Comparison of ENCODE assay signal across 9 cellular contexts in the genomic region with DNA sequence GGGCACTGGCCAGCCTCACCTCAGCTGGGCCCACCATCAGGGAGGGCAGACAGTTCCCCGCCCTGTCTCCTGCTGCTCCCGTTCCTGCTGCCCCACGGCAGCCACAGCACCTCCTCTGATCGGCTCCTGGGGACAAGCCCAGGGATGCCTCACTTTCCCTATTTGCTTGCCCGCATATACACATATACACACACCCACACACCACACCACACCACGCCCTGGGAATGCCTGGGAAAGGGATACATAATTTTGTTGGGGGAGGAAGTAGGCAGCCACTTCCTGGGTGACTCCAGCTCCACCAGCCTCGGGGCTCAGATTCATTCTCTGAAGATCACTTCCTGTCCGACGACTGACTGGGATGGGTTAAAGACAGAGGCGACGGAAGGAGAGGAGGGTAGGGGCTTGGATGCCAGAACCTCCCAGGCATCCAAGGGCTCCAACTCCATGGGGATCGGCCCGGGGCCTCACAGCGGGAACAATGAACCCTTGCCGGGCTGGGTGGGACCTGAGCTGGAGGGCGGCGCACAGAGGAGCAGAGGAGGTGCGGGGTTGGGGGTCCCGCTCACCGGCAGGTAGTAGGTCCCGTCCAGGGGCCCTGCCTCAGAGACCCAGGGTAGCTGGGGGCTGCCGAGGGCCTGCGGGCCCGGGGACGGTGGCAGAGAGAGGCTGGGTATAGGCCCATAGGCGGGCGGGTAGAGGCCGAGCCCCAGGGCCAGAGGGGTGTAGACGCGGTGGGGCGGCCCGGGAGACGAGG. TPM values are rescaled to one million over a fixed set of nuclear protein-coding genes. Genes with fewer than 3 reads are reported as not detected.
DNase-seq lines count a peak whose midpoint lies in the region; ATAC-seq, FAIRE-seq and TF ChIP-seq lines count a peak whose summit lies in the region.
"Had no signal": no experiment of that assay in that cellular context is flagged by ENCODE, and none has a peak within 500 bp of the region (broad histone marks: within the 10 kb centered on the region; RNA-seq: fewer than 3 reads in every experiment).

No MANE protein-coding gene starts in this region.

- no peak for TF ChIP-seq EP300 in HepG2 (IDR thresholded peaks at IDR 0.05; ENCODE audit: low read depth in 2 of 2, low read length in 2 of 2)
- TF ChIP-seq EP300 in HepG2 (CRISPR knock-in tag; IDR thresholded peaks at IDR 0.05; ENCODE audit: borderline replicate concordance) = no peak

- H2BK20ac ChIP-seq in H9 (ENCODE audit: low read depth, low read length, poor library complexity, severe bottlenecking) = no peak overlapping the region

- no peak overlapping the region for H2BK12ac ChIP-seq in H9 (ENCODE audit: insufficient read length, low read depth, low read length)

- H3K27ac Mint-ChIP-seq in H9 (peak overlapping the region in 2 of 3 experiments; percentile 37 to 64; a peak in 4 of 7 replicates), mesothelial cell of epicardium (no peak overlapping the region)
- H3K27ac Mint-ChIP-seq in activated CD4-positive, alpha-beta memory T cell treated with anti-CD3 and anti-CD28 coated beads for 36 hours = peak overlapping the region; percentile 95

- H3K4me3 ChIP-seq in BLaER1 (peak overlapping the region; percentile 78), HepG2 (replicated peaks in 1 of 3; ENCODE audit: insufficient read depth in 1 of 3, low read depth in 2 of 3, low read length in 3 of 3) (no peak overlapping the region)

- BruUV-seq in HepG2 (replicated peaks; lab: Mats Ljungman, UMichigan) = no TSS peak

- no peak for FAIRE-seq in HepG2 (lab: Jason Lieb, UNC)
- FAIRE-seq: endometrium had no signal

- H3K14ac ChIP-seq in H9 (ENCODE audit: insufficient read depth, low read length) = no peak overlapping the region; the same call in 1 of the 2 replicates

- no peak overlapping the region for H3T11ph ChIP-seq in H9 (ENCODE audit: low read length)

- H2AK5ac ChIP-seq in H9 (ENCODE audit: insufficient read length, low read length) = no peak overlapping the region

- no peaks in the 10 kb centered on the region for H3K9me3 Mint-ChIP-seq in H9
- no peaks in the 10 kb centered on the region for H3K9me3 Mint-ChIP-seq in activated CD4-positive, alpha-beta memory T cell treated with anti-CD3 and anti-CD28 coated beads for 36 hours
- H3K9me3 Mint-ChIP-seq in mesothelial cell of epicardium = no peaks in the 10 kb centered on the region

- no peak overlapping the region for H3K23ac ChIP-seq in H9 (ENCODE audit: insufficient read length, low read depth, low read length)

- no peak for TF ChIP-seq POLR2A in HepG2 (IDR thresholded peaks at IDR 0.05; ENCODE audit: insufficient read depth in 1 of 2, low read depth in 2 of 2, low read length in 2 of 2)

- H2AFZ ChIP-seq in H9 (ENCODE audit: low read length) = no peak overlapping the region
- no peak overlapping the region for H2AFZ ChIP-seq in HepG2 (ENCODE audit: low read length)

- no peak overlapping the region for H2BK120ac ChIP-seq in H9 (ENCODE audit: low read depth, low read length, poor library complexity, severe bottlenecking)

- H4K91ac ChIP-seq in H9 (ENCODE audit: insufficient read length, low read depth, low read length) = no peak overlapping the region

- POLR2A ChIA-PET in activated CD4-positive, alpha-beta memory T cell treated with anti-CD3 and anti-CD28 coated beads for 36 hours (lab: Charles Lee) = interaction anchor here (0.9 to 5.5 kb wide), 9 partner anchors 11 to 170 kb away, joined by 3 to 57 read pairs (median 8); a partner anchor contains a TSS
- POLR2A ChIA-PET in HepG2 (lab: Yijun Ruan, JAX) = interaction anchor here (1.4 kb wide), 1 partner anchor 12 kb away, joined by 3 read pairs; a partner anchor contains a TSS

- H3K36me3 ChIP-seq in BLaER1 = peaks cover 31% of the 10 kb centered on the region
- H3K36me3 ChIP-seq in HepG2 (replicated peaks in 1 of 2; ENCODE audit: control insufficient read depth in 1 of 2, insufficient read depth in 2 of 2, low read length in 2 of 2) = no peaks in the 10 kb centered on the region

- TF ChIP-seq RAD21 in HepG2 (CRISPR knock-in tag; IDR thresholded peaks at IDR 0.05) = no peak

- intact Hi-C loops in activated CD4-positive, alpha-beta memory T cell treated with anti-CD3 and anti-CD28 coated beads for 36 hours (cut with micrococcal nuclease) = loop anchor here (1.0 to 5.0 kb wide), 5 partner anchors 13 to 194 kb away; a partner anchor contains a TSS
- intact Hi-C loops in HepG2 (cut with micrococcal nuclease; ENCODE audit: unreplicated experiment) = no loop called here

- H3K27ac ChIP-seq in BLaER1 = peak overlapping the region; percentile 100
- H3K27ac ChIP-seq in H9 (ENCODE audit: insufficient read length, low read depth, low read length) = no peak overlapping the region
- H3K27ac ChIP-seq in HepG2 (ENCODE audit: extremely low read length, insufficient read depth, low read length) = no peak overlapping the region

- TF ChIP-seq CTCF in H9 (conservative IDR thresholded peaks at IDR 0.05) (no peak), mesothelial cell of epicardium (IDR thresholded peaks at IDR 0.05; ENCODE audit: unreplicated experiment) (no peak), HepG2 (CRISPR knock-in tag; IDR thresholded peaks at IDR 0.05) (no peak)

- H3K4me1 ChIP-seq in BLaER1 = peaks cover 56% of the 10 kb centered on the region
- peaks cover 7% of the 10 kb centered on the region; the same call in 1 of the 2 replicates for H3K4me1 ChIP-seq in H9 (ENCODE audit: insufficient read depth, low read length)
- H3K4me1 ChIP-seq in HepG2 (ENCODE audit: insufficient read depth, low read length) = peaks cover 54% of the 10 kb centered on the region

- no peak overlapping the region for H2BK15ac ChIP-seq in H9 (ENCODE audit: low read depth, low read length)

- H4K8ac ChIP-seq in H9 (replicated peaks; ENCODE audit: insufficient read length, low read depth, low read length) = no peak overlapping the region

- no peak for ATAC-seq in HepG2
- ATAC-seq in HG03565 (IDR thresholded peaks at IDR 0.05; ENCODE audit: unreplicated experiment) = no peak

- H3K18ac ChIP-seq in H9 (ENCODE audit: insufficient read length, low read depth, low read length) = no peak overlapping the region

- H3K79me2 ChIP-seq in H9 (ENCODE audit: insufficient read depth, low read length) (no peaks in the 10 kb centered on the region), HepG2 (ENCODE audit: insufficient read depth, low read length) (no peaks in the 10 kb centered on the region)

- H2BK5ac ChIP-seq in H9 (ENCODE audit: insufficient read length, low read length) = no peak overlapping the region

- H3K9ac ChIP-seq in BLaER1 (peak overlapping the region; percentile 98), H9 (ENCODE audit: extremely low read depth, insufficient read length, low read length) (no peak overlapping the region), HepG2 (ENCODE audit: insufficient read depth, low read depth, low read length) (no peak overlapping the region)

- DNase-seq in H9 = no peak
- peak; percentile 63 for DNase-seq in activated CD4-positive, alpha-beta memory T cell treated with anti-CD3 and anti-CD28 coated beads for 36 hours
- DNase-seq in mesothelial cell of epicardium (ENCODE audit: low spot score in 2 of 2, unreplicated experiment in 2 of 2) = no peak
- no peak for DNase-seq in HuH-7.5 (ENCODE audit: low spot score)
- DNase-seq in HepG2 (ENCODE audit: low spot score) = no peak
- no peak for DNase-seq in AG20443 (ENCODE audit: low spot score)

- no peak overlapping the region for H3K56ac ChIP-seq in H9 (ENCODE audit: insufficient read length, low read depth, low read length)

- CTCF ChIA-PET in activated CD4-positive, alpha-beta memory T cell treated with anti-CD3 and anti-CD28 coated beads for 36 hours (lab: Charles Lee) = interaction anchor here (0.9 to 5.8 kb wide), 11 partner anchors 11 to 141 kb away, joined by 3 to 37 read pairs (median 4); a partner anchor contains a TSS
- CTCF ChIA-PET in HepG2 (lab: Yijun Ruan, JAX; ENCODE audit: low intra/inter-chr PET ratio, low total read pairs) = no interaction called here

- in situ Hi-C loops in HepG2 (cut with HindIII; ENCODE audit: extremely low pct_ligation_motif_present, low pct_unique_long_range_greater_than_20kb) = no loop called here

- no peak overlapping the region for H4K5ac ChIP-seq in H9 (ENCODE audit: insufficient read length, low read depth, low read length)

- peaks cover 31% of the 10 kb centered on the region for H3K27me3 Mint-ChIP-seq in H9 (ENCODE audit: low read depth)
- no peaks in the 10 kb centered on the region for H3K27me3 Mint-ChIP-seq in activated CD4-positive, alpha-beta memory T cell treated with anti-CD3 and anti-CD28 coated beads for 36 hours
- peaks cover 58% of the 10 kb centered on the region for H3K27me3 Mint-ChIP-seq in mesothelial cell of epicardium (ENCODE audit: low read depth)

- peaks cover 0 to 1% (median 0%) of the 10 kb centered on the region in 3 experiments; a peak in 3 of 7 replicates for H3K36me3 Mint-ChIP-seq in H9 (ENCODE audit: insufficient read depth in 1 of 3, low read depth in 3 of 3)
- H3K36me3 Mint-ChIP-seq in activated CD4-positive, alpha-beta memory T cell treated with anti-CD3 and anti-CD28 coated beads for 36 hours = peaks cover 15% of the 10 kb centered on the region
- no peaks in the 10 kb centered on the region for H3K36me3 Mint-ChIP-seq in mesothelial cell of epicardium

- H4K20me1 ChIP-seq in BLaER1 (peaks cover 25% of the 10 kb centered on the region), H9 (ENCODE audit: control insufficient read depth, insufficient read depth, insufficient read length) (peaks cover 2% of the 10 kb centered on the region), HepG2 (ENCODE audit: insufficient read depth, low read length) (no peaks in the 10 kb centered on the region)

- no peaks in the 10 kb centered on the region for H3K9me3 ChIP-seq in BLaER1
- no peaks in the 10 kb centered on the region for H3K9me3 ChIP-seq in H9 (ENCODE audit: control insufficient read depth, low read depth, low read length)
- no peaks in the 10 kb centered on the region for H3K9me3 ChIP-seq in HepG2 (ENCODE audit: low read length)

- H3K4me3 Mint-ChIP-seq in H9 (peak overlapping the region; percentile 60 to 71), mesothelial cell of epicardium (peak overlapping the region; percentile 46)
- peak overlapping the region; percentile 98 for H3K4me3 Mint-ChIP-seq in activated CD4-positive, alpha-beta memory T cell treated with anti-CD3 and anti-CD28 coated beads for 36 hours

- H3K4me2 ChIP-seq in BLaER1 (peak overlapping the region; percentile 99), H9 (ENCODE audit: insufficient read depth, insufficient read length, low read length) (peak overlapping the region; percentile 85), HepG2 (ENCODE audit: low read depth, low read length) (no peak overlapping the region)

- peaks cover 22% of the 10 kb centered on the region for H3K23me2 ChIP-seq in H9 (ENCODE audit: insufficient read length, low read depth, low read length, poor library complexity, severe bottlenecking)

- H3K79me1 ChIP-seq in H9 (ENCODE audit: insufficient read depth, low read depth, low read length, poor library complexity, severe bottlenecking) = no peaks in the 10 kb centered on the region

- H3K4me1 Mint-ChIP-seq in H9 (peaks cover 21 to 53% of the 10 kb centered on the region in 2 experiments), mesothelial cell of epicardium (peaks cover 10% of the 10 kb centered on the region)
- H3K4me1 Mint-ChIP-seq in activated CD4-positive, alpha-beta memory T cell treated with anti-CD3 and anti-CD28 coated beads for 36 hours (ENCODE audit: low read depth) = peaks cover 30% of the 10 kb centered on the region

- H3K27me3 ChIP-seq in BLaER1 (no peaks in the 10 kb centered on the region), H9 (ENCODE audit: insufficient read depth, low read length) (peaks cover 8% of the 10 kb centered on the region), HepG2 (ENCODE audit: control insufficient read depth in 1 of 2, insufficient read depth in 2 of 2, low read length in 2 of 2) (no peaks in the 10 kb centered on the region)

- WGBS in H9 (ENCODE audit: extremely low coverage, insufficient read length, low lambda C conversion rate) = no CpG with 5 or more reads among the region's 33 CpGs
- 93% methylated on average over 32 of the region's 33 CpGs for WGBS in HepG2 (ENCODE audit: low lambda C conversion rate)

- H3K4ac ChIP-seq in H9 (ENCODE audit: low read depth, low read length) = no peak overlapping the region

RNA-seq across cellular contexts. Expression of a gene that starts 2.0 kb away (rescaled TPM):
- 0.31 and 0.48 TPM in 2 replicates for total RNA-seq in H9 (2021)
- 10 to 100 TPM; 24.0 to 26.3 TPM for total RNA-seq in activated CD4-positive, alpha-beta memory T cell treated with anti-CD3 and anti-CD28 coated beads for 36 hours
- total RNA-seq in mesothelial cell of epicardium = 0.20 TPM in 1 of 3 replicates, not detected in the others
- total RNA-seq in HepG2 (2016; rRNA removed; fragmentation: Illumina TruSeq; extraction: Trizol) = 0.27 and 0.31 TPM in 2 replicates
- total RNA-seq in HepG2 (2016; cell fraction: cytosol; rRNA removed; fragmentation: Illumina TruSeq; extraction: Trizol; ENCODE audit: low read depth) = 0.44 TPM in 1 of 2 replicates, not detected in the other
- 0.22 TPM in 1 of 2 replicates, not detected in the other for total RNA-seq in HepG2 (2016; cell fraction: insoluble cytoplasmic fraction; rRNA removed; fragmentation: Illumina TruSeq; extraction: Trizol)
- 0.34 TPM in 1 of 2 replicates, not detected in the other for total RNA-seq in HepG2 (2016; cell fraction: membrane; rRNA removed; fragmentation: Illumina TruSeq; extraction: Trizol)
- 0.47 TPM in 1 of 2 replicates, not detected in the other for total RNA-seq in HepG2 (2016; cell fraction: nucleus; rRNA removed; fragmentation: Illumina TruSeq; extraction: Trizol)
- polyA plus RNA-seq in HepG2 (2011; rRNA removed) = 0.35 and 0.40 TPM in 2 replicates
- 0.20 and 0.21 TPM in 2 replicates for polyA plus RNA-seq in HepG2 (2011; cell fraction: cytosol; rRNA removed)
- polyA plus RNA-seq in HepG2 (2011; cell fraction: nucleus; rRNA removed) = 1.2 and 1.6 TPM in 2 replicates
- 0.19 and 0.21 TPM in 2 replicates for polyA plus RNA-seq in HepG2 (2012)
- polyA plus RNA-seq in HepG2 (2016; cell fraction: cytosol; fragmentation: Illumina TruSeq; extraction: Trizol; ENCODE audit: low read depth) = not detected in 2 replicates
- polyA plus RNA-seq in HepG2 (2016; cell fraction: insoluble cytoplasmic fraction; fragmentation: Illumina TruSeq; extraction: Trizol; ENCODE audit: low read depth) = not detected in 2 replicates
- not detected in 2 replicates for polyA plus RNA-seq in HepG2 (2016; cell fraction: membrane; fragmentation: Illumina TruSeq; extraction: Trizol; ENCODE audit: low read depth)
- polyA plus RNA-seq in HepG2 (2016; cell fraction: nucleus; fragmentation: Illumina TruSeq; extraction: Trizol; ENCODE audit: insufficient read depth, low read depth) = not detected in 2 replicates
- 1.6 and 4.8 TPM in 2 replicates for polyA minus RNA-seq in HepG2 (2011; rRNA and poly(A)+ RNA removed; ENCODE audit: low replicate concordance)
- polyA minus RNA-seq in HepG2 (2011; cell fraction: cytosol; rRNA and poly(A)+ RNA removed) = not detected in 2 replicates
- polyA minus RNA-seq in HepG2 (2011; cell fraction: nucleus; rRNA and poly(A)+ RNA removed) = 1.0 and 3.2 TPM in 2 replicates

RNA-seq across cellular contexts. Expression of a gene that starts 3.2 kb away (rescaled TPM):
- 3.3 and 3.4 TPM in 2 replicates for total RNA-seq in H9 (2021)
- total RNA-seq in activated CD4-positive, alpha-beta memory T cell treated with anti-CD3 and anti-CD28 coated beads for 36 hours = 1 to 10 TPM; 3.8 to 3.9 TPM
- 1.4 to 1.6 TPM (median 1.5 TPM) in 3 replicates for total RNA-seq in mesothelial cell of epicardium
- total RNA-seq in HepG2 (2016; rRNA removed; fragmentation: Illumina TruSeq; extraction: Trizol) = 0.28 and 0.69 TPM in 2 replicates
- total RNA-seq in HepG2 (2016; cell fraction: cytosol; rRNA removed; fragmentation: Illumina TruSeq; extraction: Trizol; ENCODE audit: low read depth) = not detected in 2 replicates
- 0.18 and 0.63 TPM in 2 replicates for total RNA-seq in HepG2 (2016; cell fraction: insoluble cytoplasmic fraction; rRNA removed; fragmentation: Illumina TruSeq; extraction: Trizol)
- total RNA-seq in HepG2 (2016; cell fraction: membrane; rRNA removed; fragmentation: Illumina TruSeq; extraction: Trizol) = 0.09 and 0.10 TPM in 2 replicates
- total RNA-seq in HepG2 (2016; cell fraction: nucleus; rRNA removed; fragmentation: Illumina TruSeq; extraction: Trizol) = 0.72 and 0.96 TPM in 2 replicates
- 1.1 and 1.9 TPM in 2 replicates for polyA plus RNA-seq in HepG2 (2011; rRNA removed)
- 0.81 and 0.99 TPM in 2 replicates for polyA plus RNA-seq in HepG2 (2011; cell fraction: cytosol; rRNA removed)
- 10.6 and 11.1 TPM in 2 replicates for polyA plus RNA-seq in HepG2 (2011; cell fraction: nucleus; rRNA removed)
- 1.7 and 2.2 TPM in 2 replicates for polyA plus RNA-seq in HepG2 (2012)
- 0.06 and 0.07 TPM in 2 replicates for polyA plus RNA-seq in HepG2 (2016; cell fraction: cytosol; fragmentation: Illumina TruSeq; extraction: Trizol; ENCODE audit: low read depth)
- polyA plus RNA-seq in HepG2 (2016; cell fraction: insoluble cytoplasmic fraction; fragmentation: Illumina TruSeq; extraction: Trizol; ENCODE audit: low read depth) = 0.14 and 0.29 TPM in 2 replicates
- polyA plus RNA-seq in HepG2 (2016; cell fraction: membrane; fragmentation: Illumina TruSeq; extraction: Trizol; ENCODE audit: low read depth) = 0.06 and 0.14 TPM in 2 replicates
- 2.1 and 3.0 TPM in 2 replicates for polyA plus RNA-seq in HepG2 (2016; cell fraction: nucleus; fragmentation: Illumina TruSeq; extraction: Trizol; ENCODE audit: insufficient read depth, low read depth)
- 1.1 and 1.6 TPM in 2 replicates for polyA minus RNA-seq in HepG2 (2011; rRNA and poly(A)+ RNA removed; ENCODE audit: low replicate concordance)
- polyA minus RNA-seq in HepG2 (2011; cell fraction: cytosol; rRNA and poly(A)+ RNA removed) = 0.69 and 0.79 TPM in 2 replicates
- 2.4 and 2.6 TPM in 2 replicates for polyA minus RNA-seq in HepG2 (2011; cell fraction: nucleus; rRNA and poly(A)+ RNA removed)

RNA-seq across cellular contexts. Expression of a gene that starts 8.7 kb away (rescaled TPM):
- not detected in 2 replicates for total RNA-seq in H9 (2021)
- 1 to 10 TPM; 1.0 to 1.4 TPM for total RNA-seq in activated CD4-positive, alpha-beta memory T cell treated with anti-CD3 and anti-CD28 coated beads for 36 hours
- not detected in 3 replicates for total RNA-seq in mesothelial cell of epicardium
- total RNA-seq in HepG2 (2016; rRNA removed; fragmentation: Illumina TruSeq; extraction: Trizol) = 3.6 and 6.6 TPM in 2 replicates
- 7.0 and 8.2 TPM in 2 replicates for total RNA-seq in HepG2 (2016; cell fraction: cytosol; rRNA removed; fragmentation: Illumina TruSeq; extraction: Trizol; ENCODE audit: low read depth)
- 3.7 and 9.0 TPM in 2 replicates for total RNA-seq in HepG2 (2016; cell fraction: insoluble cytoplasmic fraction; rRNA removed; fragmentation: Illumina TruSeq; extraction: Trizol)
- 4.6 and 5.2 TPM in 2 replicates for total RNA-seq in HepG2 (2016; cell fraction: membrane; rRNA removed; fragmentation: Illumina TruSeq; extraction: Trizol)
- 5.5 and 7.9 TPM in 2 replicates for total RNA-seq in HepG2 (2016; cell fraction: nucleus; rRNA removed; fragmentation: Illumina TruSeq; extraction: Trizol)
- 6.0 and 7.0 TPM in 2 replicates for polyA plus RNA-seq in HepG2 (2011; rRNA removed)
- polyA plus RNA-seq in HepG2 (2011; cell fraction: cytosol; rRNA removed) = 5.9 and 7.1 TPM in 2 replicates
- 24.2 and 29.4 TPM in 2 replicates for polyA plus RNA-seq in HepG2 (2011; cell fraction: nucleus; rRNA removed)
- 6.4 and 9.0 TPM in 2 replicates for polyA plus RNA-seq in HepG2 (2012)
- polyA plus RNA-seq in HepG2 (2016; cell fraction: cytosol; fragmentation: Illumina TruSeq; extraction: Trizol; ENCODE audit: low read depth) = 2.3 and 2.4 TPM in 2 replicates
- 4.0 and 4.3 TPM in 2 replicates for polyA plus RNA-seq in HepG2 (2016; cell fraction: insoluble cytoplasmic fraction; fragmentation: Illumina TruSeq; extraction: Trizol; ENCODE audit: low read depth)
- polyA plus RNA-seq in HepG2 (2016; cell fraction: membrane; fragmentation: Illumina TruSeq; extraction: Trizol; ENCODE audit: low read depth) = 4.3 and 5.1 TPM in 2 replicates
- polyA plus RNA-seq in HepG2 (2016; cell fraction: nucleus; fragmentation: Illumina TruSeq; extraction: Trizol; ENCODE audit: insufficient read depth, low read depth) = 13.5 and 13.8 TPM in 2 replicates
- 30.0 and 58.9 TPM in 2 replicates for polyA minus RNA-seq in HepG2 (2011; rRNA and poly(A)+ RNA removed; ENCODE audit: low replicate concordance)
- polyA minus RNA-seq in HepG2 (2011; cell fraction: cytosol; rRNA and poly(A)+ RNA removed) = 3.8 and 7.7 TPM in 2 replicates
- 7.5 and 12.6 TPM in 2 replicates for polyA minus RNA-seq in HepG2 (2011; cell fraction: nucleus; rRNA and poly(A)+ RNA removed)

RNA-seq across cellular contexts. Expression of a gene that starts 12.1 kb away (rescaled TPM):
- total RNA-seq in H9 (2021) = 12.9 and 13.0 TPM in 2 replicates
- total RNA-seq in activated CD4-positive, alpha-beta memory T cell treated with anti-CD3 and anti-CD28 coated beads for 36 hours = 1 to 10 TPM; 3.7 to 5.2 TPM
- total RNA-seq in mesothelial cell of epicardium = 4.8 to 6.5 TPM (median 6.1 TPM) in 3 replicates
- total RNA-seq in HepG2 (2016; rRNA removed; fragmentation: Illumina TruSeq; extraction: Trizol) = 11.1 and 13.0 TPM in 2 replicates
- total RNA-seq in HepG2 (2016; cell fraction: cytosol; rRNA removed; fragmentation: Illumina TruSeq; extraction: Trizol; ENCODE audit: low read depth) = 6.2 and 6.8 TPM in 2 replicates
- 10.6 and 12.4 TPM in 2 replicates for total RNA-seq in HepG2 (2016; cell fraction: insoluble cytoplasmic fraction; rRNA removed; fragmentation: Illumina TruSeq; extraction: Trizol)
- total RNA-seq in HepG2 (2016; cell fraction: membrane; rRNA removed; fragmentation: Illumina TruSeq; extraction: Trizol) = 7.9 and 8.2 TPM in 2 replicates
- 8.6 and 10.2 TPM in 2 replicates for total RNA-seq in HepG2 (2016; cell fraction: nucleus; rRNA removed; fragmentation: Illumina TruSeq; extraction: Trizol)
- 6.0 and 8.5 TPM in 2 replicates for polyA plus RNA-seq in HepG2 (2011; rRNA removed)
- 5.7 and 6.1 TPM in 2 replicates for polyA plus RNA-seq in HepG2 (2011; cell fraction: cytosol; rRNA removed)
- polyA plus RNA-seq in HepG2 (2011; cell fraction: nucleus; rRNA removed) = 12.2 and 14.9 TPM in 2 replicates
- polyA plus RNA-seq in HepG2 (2012) = 14.6 and 18.0 TPM in 2 replicates
- polyA plus RNA-seq in HepG2 (2016; cell fraction: cytosol; fragmentation: Illumina TruSeq; extraction: Trizol; ENCODE audit: low read depth) = 6.8 and 7.1 TPM in 2 replicates
- 12.2 and 14.9 TPM in 2 replicates for polyA plus RNA-seq in HepG2 (2016; cell fraction: insoluble cytoplasmic fraction; fragmentation: Illumina TruSeq; extraction: Trizol; ENCODE audit: low read depth)
- 5.6 and 5.7 TPM in 2 replicates for polyA plus RNA-seq in HepG2 (2016; cell fraction: membrane; fragmentation: Illumina TruSeq; extraction: Trizol; ENCODE audit: low read depth)
- 7.6 and 11.7 TPM in 2 replicates for polyA plus RNA-seq in HepG2 (2016; cell fraction: nucleus; fragmentation: Illumina TruSeq; extraction: Trizol; ENCODE audit: insufficient read depth, low read depth)
- polyA minus RNA-seq in HepG2 (2011; rRNA and poly(A)+ RNA removed; ENCODE audit: low replicate concordance) = 3.8 and 5.0 TPM in 2 replicates
- 3.3 and 4.6 TPM in 2 replicates for polyA minus RNA-seq in HepG2 (2011; cell fraction: cytosol; rRNA and poly(A)+ RNA removed)
- 10.6 and 14.0 TPM in 2 replicates for polyA minus RNA-seq in HepG2 (2011; cell fraction: nucleus; rRNA and poly(A)+ RNA removed)

RNA-seq across cellular contexts. Expression of a gene that starts 47.6 kb away (rescaled TPM):
- total RNA-seq in H9 (2021) = 25.4 and 26.5 TPM in 2 replicates
- total RNA-seq in activated CD4-positive, alpha-beta memory T cell treated with anti-CD3 and anti-CD28 coated beads for 36 hours = 10 to 100 TPM; 54.1 to 56.0 TPM
- total RNA-seq in mesothelial cell of epicardium = 24.9 to 28.9 TPM (median 25.2 TPM) in 3 replicates
- total RNA-seq in HepG2 (2016; rRNA removed; fragmentation: Illumina TruSeq; extraction: Trizol) = 6.5 and 9.6 TPM in 2 replicates
- total RNA-seq in HepG2 (2016; cell fraction: cytosol; rRNA removed; fragmentation: Illumina TruSeq; extraction: Trizol; ENCODE audit: low read depth) = 2.3 and 2.5 TPM in 2 replicates
- 5.6 and 9.2 TPM in 2 replicates for total RNA-seq in HepG2 (2016; cell fraction: insoluble cytoplasmic fraction; rRNA removed; fragmentation: Illumina TruSeq; extraction: Trizol)
- total RNA-seq in HepG2 (2016; cell fraction: membrane; rRNA removed; fragmentation: Illumina TruSeq; extraction: Trizol) = 4.6 and 5.4 TPM in 2 replicates
- total RNA-seq in HepG2 (2016; cell fraction: nucleus; rRNA removed; fragmentation: Illumina TruSeq; extraction: Trizol) = 6.0 and 8.1 TPM in 2 replicates
- polyA plus RNA-seq in HepG2 (2011; rRNA removed) = 5.7 and 6.6 TPM in 2 replicates
- 2.3 and 3.6 TPM in 2 replicates for polyA plus RNA-seq in HepG2 (2011; cell fraction: cytosol; rRNA removed)
- polyA plus RNA-seq in HepG2 (2011; cell fraction: nucleus; rRNA removed) = 1.3 and 1.6 TPM in 2 replicates
- polyA plus RNA-seq in HepG2 (2012) = 9.7 and 12.5 TPM in 2 replicates
- polyA plus RNA-seq in HepG2 (2016; cell fraction: cytosol; fragmentation: Illumina TruSeq; extraction: Trizol; ENCODE audit: low read depth) = 1.6 and 4.1 TPM in 2 replicates
- polyA plus RNA-seq in HepG2 (2016; cell fraction: insoluble cytoplasmic fraction; fragmentation: Illumina TruSeq; extraction: Trizol; ENCODE audit: low read depth) = 9.3 and 9.5 TPM in 2 replicates
- 4.1 and 4.4 TPM in 2 replicates for polyA plus RNA-seq in HepG2 (2016; cell fraction: membrane; fragmentation: Illumina TruSeq; extraction: Trizol; ENCODE audit: low read depth)
- polyA plus RNA-seq in HepG2 (2016; cell fraction: nucleus; fragmentation: Illumina TruSeq; extraction: Trizol; ENCODE audit: insufficient read depth, low read depth) = 7.1 and 8.5 TPM in 2 replicates
- 3.3 and 4.3 TPM in 2 replicates for polyA minus RNA-seq in HepG2 (2011; rRNA and poly(A)+ RNA removed; ENCODE audit: low replicate concordance)
- polyA minus RNA-seq in HepG2 (2011; cell fraction: cytosol; rRNA and poly(A)+ RNA removed) = 4.4 and 5.2 TPM in 2 replicates
- polyA minus RNA-seq in HepG2 (2011; cell fraction: nucleus; rRNA and poly(A)+ RNA removed) = 3.1 and 3.6 TPM in 2 replicates

Comparison
In these comparisons a context has a peak if more than half of its experiments do, and no peak if none do; other contexts are left out.
1. H3K4me3 Mint-ChIP-seq: peak in every context shown above with its lines; median percentile 98 in activated CD4-positive, alpha-beta memory T cell treated with anti-CD3 and anti-CD28 coated beads for 36 hours; 66 in H9; 46 in mesothelial cell of epicardium.
2. RNA of a gene that starts 2.0 kb away (total RNA-seq): 24.0 to 26.3 TPM in activated CD4-positive, alpha-beta memory T cell treated with anti-CD3 and anti-CD28 coated beads for 36 hours; 0.22 to 0.47 TPM in HepG2, 0.31 to 0.48 TPM in H9 and 0.20 TPM in mesothelial cell of epicardium; every median in the first group is over 10 times any median in the second.